ENCODE assay signal across 22 cellular contexts in genomic region chr20:14214046-14214445, GRCh38.
"Had no signal": no experiment of that assay in that cellular context is flagged by ENCODE, and none has a peak within 500 bp of the region (broad histone marks: within the 10 kb centered on the region; RNA-seq: fewer than 3 reads in every experiment).

No MANE protein-coding gene starts in this region.

- H3K27me3 ChIP-seq: neural progenitor cell, upper lobe of right lung had no signal

- H3K27me3 Mint-ChIP-seq: activated T-helper 17 cell treated with anti-CD3 and anti-CD28 coated beads, Interleukin-2, amount 50 U/mL, for 72 hours; effector memory CD8-positive, alpha-beta T cell; T-cell had no signal

- H3K9me3 ChIP-seq: psoas muscle, thoracic aorta, upper lobe of right lung had no signal

- H3K27ac ChIP-seq: epithelial cell of prostate, neural progenitor cell, psoas muscle, thoracic aorta, upper lobe of right lung, VCaP had no signal

- H3K4me3 Mint-ChIP-seq: activated T-helper 17 cell treated with anti-CD3 and anti-CD28 coated beads, Interleukin-2, amount 50 U/mL, for 72 hours; effector memory CD8-positive, alpha-beta T cell; immature natural killer cell; neural progenitor cell; stimulated activated effector memory CD8-positive, alpha-beta T cell treated with anti-CD3 and anti-CD28 coated beads, Interleukin-12 subunit alpha, Interleukin-12 subunit beta, amount 100 ng/mL, for 72 hours; T-cell had no signal

- H3K4me1 Mint-ChIP-seq: activated T-helper 17 cell treated with anti-CD3 and anti-CD28 coated beads, Interleukin-2, amount 50 U/mL, for 72 hours; immature natural killer cell; neural progenitor cell; stimulated activated effector memory CD8-positive, alpha-beta T cell treated with anti-CD3 and anti-CD28 coated beads, Interleukin-12 subunit alpha, Interleukin-12 subunit beta, amount 100 ng/mL, for 72 hours; T-cell had no signal

- H3K36me3 Mint-ChIP-seq: neural progenitor cell; stimulated activated effector memory CD8-positive, alpha-beta T cell treated with anti-CD3 and anti-CD28 coated beads, Interleukin-12 subunit alpha, Interleukin-12 subunit beta, amount 100 ng/mL, for 72 hours; T-cell had no signal

- ATAC-seq: activated T-helper 17 cell treated with anti-CD3 and anti-CD28 coated beads, Interleukin-2, amount 50 U/mL, for 72 hours; effector memory CD8-positive, alpha-beta T cell; left colon; psoas muscle; sciatic nerve; stimulated activated effector memory CD8-positive, alpha-beta T cell treated with anti-CD3 and anti-CD28 coated beads, Interleukin-12 subunit alpha, Interleukin-12 subunit beta, amount 100 ng/mL, for 72 hours; T-cell; upper lobe of right lung had no signal

- H3K27ac Mint-ChIP-seq: activated T-helper 17 cell treated with anti-CD3 and anti-CD28 coated beads, Interleukin-2, amount 50 U/mL, for 72 hours; effector memory CD8-positive, alpha-beta T cell; immature natural killer cell; neural progenitor cell; stimulated activated effector memory CD8-positive, alpha-beta T cell treated with anti-CD3 and anti-CD28 coated beads, Interleukin-12 subunit alpha, Interleukin-12 subunit beta, amount 100 ng/mL, for 72 hours; T-cell had no signal

- H3K4me2 ChIP-seq: neural progenitor cell had no signal

- H3K4me3 ChIP-seq: lung, neural progenitor cell, psoas muscle, thoracic aorta, upper lobe of right lung had no signal

- DNase-seq: activated CD4-positive, alpha-beta T cell treated with anti-CD3 and anti-CD28 coated beads for 1 hour; activated CD4-positive, alpha-beta T cell treated with anti-CD3 and anti-CD28 coated beads, Interleukin-2, amount 50 U/mL, for 4 hours; activated naive CD4-positive, alpha-beta T cell treated with Interleukin-2 at 50 U/mL for 16 hours; dermis blood vessel endothelial cell; effector memory CD8-positive, alpha-beta T cell; head of caudate nucleus; immature natural killer cell; left colon; psoas muscle; stimulated activated CD4-positive, alpha-beta T cell treated with anti-CD3 and anti-CD28 coated beads, Interleukin-12 subunit alpha, Interleukin-12 subunit beta, amount 100 ng/mL, for 4 hours; stimulated activated CD4-positive, alpha-beta T cell treated with anti-CD3 and anti-CD28 coated beads, Interleukin-2, amount 100 ng/mL, for 24 hours; T-cell; T-helper 9 cell; upper lobe of right lung had no signal

- H3K36me3 ChIP-seq: neural progenitor cell, thoracic aorta, upper lobe of right lung had no signal

- H3K9ac ChIP-seq: neural progenitor cell had no signal

- H2AFZ ChIP-seq: neural progenitor cell had no signal

- H3K4me1 ChIP-seq: neural progenitor cell, psoas muscle, upper lobe of right lung had no signal
